In the genomic region with DNA sequence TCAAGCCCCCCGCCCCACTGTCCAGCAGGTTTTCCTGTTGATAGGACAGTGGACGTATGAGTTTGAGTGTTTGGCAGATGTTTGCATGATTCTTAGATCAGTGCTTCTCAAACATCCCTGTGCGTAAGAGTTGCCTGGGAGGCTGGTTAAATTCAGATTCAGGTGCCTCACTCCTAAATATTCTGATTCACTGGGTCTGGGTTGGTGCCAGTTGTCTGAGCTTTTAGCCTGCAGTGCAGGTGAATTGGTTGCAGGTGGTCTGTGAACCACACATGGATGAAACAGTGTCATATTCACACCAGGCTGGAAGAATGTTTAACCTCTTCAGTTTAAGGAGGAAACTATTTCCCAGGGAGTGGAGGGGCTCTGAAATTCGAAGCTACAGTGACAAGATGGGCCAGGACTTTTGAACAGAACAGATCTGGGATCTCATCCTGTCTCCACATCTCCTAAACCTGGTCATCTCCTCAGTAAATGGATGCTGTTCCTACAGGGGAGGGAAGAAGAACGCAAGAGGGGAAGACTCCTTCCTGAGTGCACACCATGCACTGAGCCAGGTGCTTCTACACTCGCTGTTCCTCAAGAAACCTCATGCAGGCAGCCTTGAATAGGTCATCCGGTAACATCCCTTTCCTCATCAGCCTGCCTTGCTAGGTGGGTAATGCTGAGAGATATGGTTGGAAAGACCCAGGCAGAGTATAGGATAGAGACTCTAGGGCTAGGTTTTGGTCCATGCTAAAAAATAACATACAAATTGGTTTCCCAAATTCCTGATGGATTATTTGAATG, we compare ENCODE assay signal across 1 cellular context.
TF ChIP-seq lines count a peak whose summit lies in the region.

No MANE protein-coding gene starts in this region.

TF ChIP-seq in WTC11, 78 proteins besides CTCF, POLR2A, EP300 and RAD21:
- TF ChIP-seq TEAD1 (CRISPR knock-in tag; IDR thresholded peaks at IDR 0.05) (peak; percentile 56; the same call in 1 of the 2 replicates), ZBTB21 (CRISPR knock-in tag; IDR thresholded peaks at IDR 0.05; ENCODE audit: borderline replicate concordance) (no peak)
